Comparison of ENCODE assay signal across 8 cellular contexts in the genomic region with DNA sequence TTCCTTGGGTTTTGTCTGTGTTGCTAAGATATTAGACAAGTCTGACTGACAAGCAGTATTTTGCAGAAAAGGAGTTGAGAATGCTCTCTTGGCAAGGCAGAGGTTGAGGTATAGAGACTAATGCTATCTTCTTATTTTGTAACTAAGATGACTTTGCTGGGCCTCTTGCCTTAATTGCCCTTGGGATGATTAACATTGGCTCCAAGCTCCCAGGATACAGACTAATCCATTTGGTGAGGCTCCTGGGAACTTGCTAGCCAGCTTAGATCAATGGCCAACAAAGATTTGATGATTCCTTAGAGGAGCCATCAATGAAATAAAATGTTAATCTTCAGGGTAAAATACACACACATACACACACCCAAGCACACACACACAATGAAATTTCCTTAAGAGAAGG.
"Had no signal": no experiment of that assay in that cellular context is flagged by ENCODE, and none has a peak within 500 bp of the region (broad histone marks: within the 10 kb centered on the region; RNA-seq: fewer than 3 reads in every experiment).

No MANE protein-coding gene starts in this region.

- H3K4me3 ChIP-seq: GM23338 had no signal

- H3K4me3 Mint-ChIP-seq: GM23338, H9, IgD-negative memory B cell had no signal

- DNase-seq: H9, HCEC 1CT, KBM-7 had no signal

- H3K36me3 Mint-ChIP-seq: IgD-negative memory B cell had no signal

- H2AFZ ChIP-seq: GM23338 had no signal

- H3K4me2 ChIP-seq: GM23338, KMS-11 had no signal

- FAIRE-seq: HepG2 had no signal

- H3K9me3 Mint-ChIP-seq: GM23338, H9, IgD-negative memory B cell had no signal

- H3K27ac ChIP-seq: HL-60, KMS-11 had no signal

- H3K27ac Mint-ChIP-seq: GM23338, IgD-negative memory B cell had no signal
